ENCODE assay signal across 8 cellular contexts in genomic region chr2:9565436-9566153, GRCh38. TPM values are rescaled to one million over a fixed set of nuclear protein-coding genes. Genes with fewer than 3 reads are reported as not detected.
DNase-seq lines count a peak whose midpoint lies in the region; ATAC-seq, FAIRE-seq and TF ChIP-seq lines count a peak whose summit lies in the region.

No MANE protein-coding gene starts in this region.

- H4K20me1 ChIP-seq in K562 (replicated peaks; ENCODE audit: control insufficient read depth, insufficient read depth, low read length), result no peaks in the 10 kb centered on the region

- no peak for TF ChIP-seq EP300 in K562 (IDR thresholded peaks at IDR 0.05; ENCODE audit: low read length)

- TF ChIP-seq CTCF in HEK293 (tag by site-specific recombination; IDR thresholded peaks at IDR 0.05) (no peak), K562 (IDR thresholded peaks at IDR 0.05 in 2 of 3, conservative IDR thresholded peaks at IDR 0.05 in 1 of 3; ENCODE audit: insufficient read depth in 2 of 3, low read depth in 1 of 3, low read length in 3 of 3) (no peak)

- 56% methylated on average over 11 of the region's 11 CpGs for WGBS in K562 (ENCODE audit: insufficient coverage, low coverage, missing lambda C conversion rate)

- H3K4me1 ChIP-seq in HEK293 (ENCODE audit: control insufficient read depth, insufficient read depth, low read length), result no peaks in the 10 kb centered on the region
- peaks cover 0 to 4% of the 10 kb centered on the region in 2 experiments; a peak in 1 of 5 replicates for H3K4me1 ChIP-seq in K562 (replicated peaks in 1 of 2; ENCODE audit: control insufficient read depth in 2 of 2, insufficient read depth in 2 of 2, low read length in 2 of 2)

- no TSS peak for BruUV-seq in K562 (replicated peaks; lab: Mats Ljungman, UMichigan)

- no peak overlapping the region for H3K4me2 ChIP-seq in K562 (ENCODE audit: insufficient read depth, low read length)

- H3K9ac ChIP-seq in K562 (ENCODE audit: insufficient read depth in 1 of 2, low read depth in 2 of 2, low read length in 2 of 2), result peak overlapping the region in 1 of 2 experiments; percentile 45; a peak in 1 of 4 replicates

- in situ Hi-C loops in K562 (cut with MboI), result no loop called here

- CTCF ChIA-PET in HEK293 (lab: Yijun Ruan, JAX), result interaction anchor here (0.6 to 1.3 kb wide), 2 partner anchors 91 to 125 kb away, joined by 3 to 4 read pairs; partner anchors contain the start of gene IAH1
- CTCF ChIA-PET in K562 (lab: Yijun Ruan, JAX; ENCODE audit: low intra/inter-chr PET ratio), result no interaction called here

- DNase-seq in K562 (ENCODE audit: extremely low read depth in 1 of 4, low spot score in 3 of 4) (peak in 1 of 4 experiments; percentile 26), hypothalamus (lab: John Stamatoyannopoulos, UW) (peak in 27 of 51 donors; percentile 2 to 73 (median 31)), stromal cell of bone marrow (ENCODE audit: low read depth) (peak; percentile 99), SK-N-DZ (ENCODE audit: low spot score) (no peak), SIG-M5 (lab: John Stamatoyannopoulos, UW) (no peak), GDM1 (lab: John Stamatoyannopoulos, UW) (no peak)

- H3K79me2 ChIP-seq in K562 (ENCODE audit: control insufficient read depth, insufficient read depth, low read length), result no peaks in the 10 kb centered on the region

- ATAC-seq in K562 (peak; percentile 26; the same call in 2 of the 3 replicates), HG03342 (IDR thresholded peaks at IDR 0.05; ENCODE audit: unreplicated experiment) (no peak)

- TF ChIP-seq RAD21 in K562 (CRISPR knock-in tag; conservative IDR thresholded peaks at IDR 0.05 in 1 of 2, IDR thresholded peaks at IDR 0.05 in 1 of 2), result no peak

- H3K4me3 ChIP-seq in HEK293 (ENCODE audit: low read depth, low read length) (no peak overlapping the region), K562 (no peak overlapping the region)

- no peaks in the 10 kb centered on the region for H3K27me3 ChIP-seq in K562 (ENCODE audit: control insufficient read depth in 2 of 2, insufficient read depth in 2 of 2, low read length in 2 of 2)

- H2AFZ ChIP-seq in K562 (ENCODE audit: low read depth, low read length), result peak overlapping the region; percentile 2; the same call in 1 of the 2 replicates

- no peak overlapping the region for H3K27ac ChIP-seq in HEK293 (ENCODE audit: extremely low read depth, low read depth, low read length)
- H3K27ac ChIP-seq in K562 (ENCODE audit: extremely low read depth, low read depth, low read length), result no peak overlapping the region

- no peaks in the 10 kb centered on the region for H3K9me3 ChIP-seq in HEK293 (ENCODE audit: control insufficient read depth, insufficient read depth, low read depth, low read length)
- no peaks in the 10 kb centered on the region for H3K9me3 ChIP-seq in K562 (replicated peaks; ENCODE audit: control insufficient read depth, insufficient read depth, low read depth, low read length)

- POLR2A ChIA-PET in HEK293 (lab: Yijun Ruan, JAX), result interaction anchor here (2.8 kb wide), 1 partner anchor 10 kb away, joined by 10 read pairs; the partner anchor contains the start of gene ADAM17
- POLR2A ChIA-PET in K562 (lab: Yijun Ruan, JAX), result interaction anchor here (2.3 kb wide), 1 partner anchor 10 kb away, joined by 10 read pairs; the partner anchor contains the start of gene ADAM17

- no peak for TF ChIP-seq POLR2A in K562 (conservative IDR thresholded peaks at IDR 0.05)

- no peak for FAIRE-seq in K562 (lab: Jason Lieb, UNC)

- no peaks in the 10 kb centered on the region for H3K9me1 ChIP-seq in K562 (ENCODE audit: control insufficient read depth, insufficient read depth, low read length)

- H3K36me3 ChIP-seq in HEK293 (ENCODE audit: control insufficient read depth in 2 of 2, insufficient read depth in 1 of 2, low read length in 2 of 2), result no peaks in the 10 kb centered on the region; a peak in 1 of 3 replicates
- H3K36me3 ChIP-seq in K562 (ENCODE audit: control insufficient read depth, insufficient read depth, low read length), result no peaks in the 10 kb centered on the region

- intact Hi-C loops in K562 (cut with micrococcal nuclease), result no loop called here

TF ChIP-seq in HEK293, 187 proteins besides CTCF, POLR2A, EP300 and RAD21:
- TF ChIP-seq ZNF248 (tag by site-specific recombination; IDR thresholded peaks at IDR 0.05) (no peak), ZNF292 (tag by site-specific recombination; IDR thresholded peaks at IDR 0.05; ENCODE audit: borderline replicate concordance, low read depth) (no peak), TRIM28 (IDR thresholded peaks at IDR 0.05; ENCODE audit: borderline replicate concordance, low read length) (no peak), SP7 (tag by site-specific recombination; IDR thresholded peaks at IDR 0.05) (peak; percentile 36; the same call in 1 of the 2 replicates), ZNF660 (tag by site-specific recombination; IDR thresholded peaks at IDR 0.05) (peak; percentile 76), ZFHX2 (tag by site-specific recombination; conservative IDR thresholded peaks at IDR 0.05) (no peak), ZBTB17 (tag by site-specific recombination; IDR thresholded peaks at IDR 0.05) (peak; percentile 40; the same call in 1 of the 2 replicates), ZNF211 (tag by site-specific recombination; IDR thresholded peaks at IDR 0.05; ENCODE audit: low read depth) (no peak), ZNF501 (tag by site-specific recombination; IDR thresholded peaks at IDR 0.05) (no peak), BCL11A (tag by site-specific recombination; IDR thresholded peaks at IDR 0.05; ENCODE audit: low read depth) (no peak)

TF ChIP-seq in K562, 482 proteins besides CTCF, POLR2A, EP300 and RAD21:
- TF ChIP-seq HNRNPL (IDR thresholded peaks at IDR 0.05; ENCODE audit: low read depth, low read length), result no peak
- peak; percentile 51; the same call in 1 of the 2 replicates for TF ChIP-seq JUN (IDR thresholded peaks at IDR 0.05; ENCODE audit: borderline replicate concordance, low read depth, low read length)
- TF ChIP-seq JUN (CRISPR knock-in tag; IDR thresholded peaks at IDR 0.05; ENCODE audit: borderline replicate concordance), result no peak
- TF ChIP-seq ZNF395 (CRISPR knock-in tag; IDR thresholded peaks at IDR 0.05), result no peak
- TF ChIP-seq ZNF766 (CRISPR knock-in tag; conservative IDR thresholded peaks at IDR 0.05), result no peak
- no peak for TF ChIP-seq PHB (CRISPR knock-in tag; IDR thresholded peaks at IDR 0.05)
- TF ChIP-seq JUND (IDR thresholded peaks at IDR 0.05; ENCODE audit: borderline replicate concordance, low read depth, low read length), result peak; percentile 14; the same call in 1 of the 2 replicates
- TF ChIP-seq JUND (tag; IDR thresholded peaks at IDR 0.05; ENCODE audit: borderline replicate concordance, low read depth, low read length), result peak; percentile 40; the same call in 1 of the 3 replicates
- TF ChIP-seq HNRNPH1 (optimal IDR thresholded peaks at IDR 0.05; ENCODE audit: low read depth, low read length), result no peak
- no peak for TF ChIP-seq MED1 (CRISPR knock-in tag; IDR thresholded peaks at IDR 0.05; ENCODE audit: borderline replicate concordance)
- no peak for TF ChIP-seq POLR2AphosphoS5 (IDR thresholded peaks at IDR 0.05; ENCODE audit: control insufficient read depth, insufficient read depth, low read depth, low read length)
- TF ChIP-seq THRAP3 (IDR thresholded peaks at IDR 0.05; ENCODE audit: borderline replicate concordance), result no peak
- peak; percentile 93 for TF ChIP-seq FOSL1 (tag; conservative IDR thresholded peaks at IDR 0.05)
- TF ChIP-seq ATF3 (IDR thresholded peaks at IDR 0.05), result peak; percentile 51
- TF ChIP-seq ATF3 (CRISPR knock-in tag; conservative IDR thresholded peaks at IDR 0.05), result no peak

RNA-seq across cellular contexts. Expression of gene ADAM17, which starts 10.0 kb away (rescaled TPM):
- total RNA-seq in K562 (2011; cell fraction: chromatin; rRNA removed; ENCODE audit: low replicate concordance), result 65.9 and 125 TPM in 2 replicates
- total RNA-seq in K562 (2011; cell fraction: nucleolus; rRNA removed), result 40.0 and 49.9 TPM in 2 replicates
- total RNA-seq in K562 (2011; cell fraction: nucleoplasm; rRNA removed), result 73.1 and 114 TPM in 2 replicates
- 19.0 and 19.6 TPM in 2 replicates for total RNA-seq in K562 (2014; rRNA removed)
- total RNA-seq in K562 (2014; rRNA removed; fragmentation: Illumina TruSeq; extraction: Trizol), result 28.1 and 33.7 TPM in 2 replicates
- total RNA-seq in K562 (2015; rRNA removed; fragmentation: Illumina TruSeq; extraction: Trizol), result 27.1 and 28.5 TPM in 2 replicates
- 27.9 and 30.0 TPM in 2 replicates for total RNA-seq in K562 (2021)
- polyA plus RNA-seq in K562 (2011; rRNA removed), result 11.8 and 12.8 TPM in 2 replicates
- polyA plus RNA-seq in K562 (2011; cell fraction: cytosol; rRNA removed), result 3.0 and 5.7 TPM in 2 replicates
- 13.6 and 15.4 TPM in 2 replicates for polyA plus RNA-seq in K562 (2011; cell fraction: nucleus; rRNA removed)
- polyA plus RNA-seq in K562 (2012), result 21.8 and 24.0 TPM in 2 replicates
- polyA plus RNA-seq in K562 (2014; fragmentation: Illumina TruSeq; extraction: Trizol), result 21.5 and 22.1 TPM in 2 replicates
- 1 to 10 TPM; 5.8 to 7.8 TPM for polyA plus RNA-seq in K562 (2014; fragmentation: Nextera tagmentation; extraction: Ambion mirVana)
- 15.2 and 16.4 TPM in 2 replicates for polyA plus RNA-seq in K562 (2014; rRNA removed)
- 41.0 and 44.7 TPM in 2 replicates for polyA minus RNA-seq in K562 (2011; rRNA and poly(A)+ RNA removed)
- 9.7 and 12.0 TPM in 2 replicates for polyA minus RNA-seq in K562 (2011; cell fraction: cytosol; rRNA and poly(A)+ RNA removed)
- polyA minus RNA-seq in K562 (2011; cell fraction: nucleus; rRNA and poly(A)+ RNA removed), result 13.3 and 27.4 TPM in 2 replicates
- 25.0 and 26.8 TPM in 2 replicates for polyA plus RNA-seq in SK-N-DZ (2014; cell fraction: cytosol; rRNA removed)
- 17.0 and 17.3 TPM in 2 replicates for polyA plus RNA-seq in SK-N-DZ (2014; cell fraction: nucleus; rRNA removed)

Comparison
In these comparisons a context has a peak if more than half of its experiments do, and no peak if none do; other contexts are left out.
1. DNase-seq: peak in hypothalamus (27 of 51) and stromal cell of bone marrow (single experiment); none in SK-N-DZ (single experiment), SIG-M5 (single experiment) and GDM1 (single experiment).
2. Of the 44 proteins assayed by ChIP-seq in both K562 and HEK293: peak only in K562: none; only in HEK293: ZBTB17; in both: none; in neither: 43.